ENCODE assay signal across 11 cellular contexts in genomic region chr15:74613089-74613952, GRCh38. TPM values are rescaled to one million over a fixed set of nuclear protein-coding genes. Genes with fewer than 3 reads are reported as not detected.
DNase-seq lines count a peak whose midpoint lies in the region; ATAC-seq and TF ChIP-seq lines count a peak whose summit lies in the region.
"Had no signal": no experiment of that assay in that cellular context is flagged by ENCODE, and none has a peak within 500 bp of the region (broad histone marks: within the 10 kb centered on the region; RNA-seq: fewer than 3 reads in every experiment).

No MANE protein-coding gene starts in this region.

- H3K4me3 Mint-ChIP-seq in activated T-cell treated with anti-CD3 and anti-CD28 coated beads, Interleukin-2, amount 50 U/mL, for 24 hours: peak overlapping the region; percentile 94
- no peak overlapping the region for H3K4me3 Mint-ChIP-seq in endothelial cell (ENCODE audit: unreplicated experiment)

- no peak overlapping the region for H3K4me3 ChIP-seq in psoas muscle

- intact Hi-C loops in psoas muscle (cut with DNase I) (loop anchor here in 1 of 2 donors (5.0 kb wide), 1 partner anchor 71 kb away; the partner anchor contains the start of gene ARID3B), posterior vena cava (cut with DNase I) (loop anchor here in 1 of 2 donors (10.0 kb wide), 1 partner anchor 69 kb away; the partner anchor contains the start of gene ARID3B)

- H3K9me3 Mint-ChIP-seq in activated T-cell treated with anti-CD3 and anti-CD28 coated beads, Interleukin-2, amount 50 U/mL, for 24 hours: no peaks in the 10 kb centered on the region
- H3K9me3 Mint-ChIP-seq in endothelial cell (ENCODE audit: unreplicated experiment): no peaks in the 10 kb centered on the region

- peak overlapping the region; percentile 69 for H3K27ac Mint-ChIP-seq in activated T-cell treated with anti-CD3 and anti-CD28 coated beads, Interleukin-2, amount 50 U/mL, for 24 hours
- peak overlapping the region; percentile 36 for H3K27ac Mint-ChIP-seq in endothelial cell (ENCODE audit: unreplicated experiment)

- no peak for ATAC-seq in psoas muscle
- no peak for ATAC-seq in HG03025 (IDR thresholded peaks at IDR 0.05; ENCODE audit: low FRiP score, unreplicated experiment)

- peaks cover 34% of the 10 kb centered on the region for H3K4me1 Mint-ChIP-seq in activated T-cell treated with anti-CD3 and anti-CD28 coated beads, Interleukin-2, amount 50 U/mL, for 24 hours (ENCODE audit: low read depth)
- H3K4me1 Mint-ChIP-seq in endothelial cell (ENCODE audit: unreplicated experiment): peaks cover 21% of the 10 kb centered on the region

- H3K36me3 ChIP-seq in psoas muscle (ENCODE audit: insufficient read depth in 1 of 2, low read depth in 1 of 2): peaks cover 0 to under 1% of the 10 kb centered on the region in 2 donors

- peaks cover 30% of the 10 kb centered on the region for H3K36me3 Mint-ChIP-seq in activated T-cell treated with anti-CD3 and anti-CD28 coated beads, Interleukin-2, amount 50 U/mL, for 24 hours (ENCODE audit: low read depth)
- H3K36me3 Mint-ChIP-seq in endothelial cell (ENCODE audit: low read depth, unreplicated experiment): peaks cover 16% of the 10 kb centered on the region

- DNase-seq in activated T-cell treated with anti-CD3 and anti-CD28 coated beads, Interleukin-2, amount 50 U/mL, for 24 hours: no peak
- no peak for DNase-seq in activated T-cell treated with anti-CD3 and anti-CD28 coated beads, Interleukin-2, amount 50 U/mL, for 1 hour
- DNase-seq in NCI-H226 (peak; percentile 14), endothelial cell (ENCODE audit: low spot score) (no peak), psoas muscle (no peak), posterior vena cava (ENCODE audit: low spot score) (no peak), AML-193 (lab: John Stamatoyannopoulos, UW) (no peak)
- DNase-seq: MG63, NCI-H446 treated with DMSO at 0.1 percent for 48 hours, SHP77 had no signal

- 58 to 61% (median 60%) methylated on average over 6 of the region's 6 CpGs for WGBS in psoas muscle, 3 donors

- H3K27ac ChIP-seq in psoas muscle: peak overlapping the region; percentile 23

- H3K4me1 ChIP-seq in psoas muscle: peaks cover 17% of the 10 kb centered on the region

- no peaks in the 10 kb centered on the region for H3K27me3 Mint-ChIP-seq in activated T-cell treated with anti-CD3 and anti-CD28 coated beads, Interleukin-2, amount 50 U/mL, for 24 hours
- H3K27me3 Mint-ChIP-seq in endothelial cell (ENCODE audit: unreplicated experiment): peaks cover 25% of the 10 kb centered on the region

- H3K27me3 ChIP-seq in psoas muscle (ENCODE audit: insufficient read depth in 3 of 3, low read length in 2 of 3): no peaks in the 10 kb centered on the region
- H3K27me3 ChIP-seq: MG63 had no signal

- H3K9me3 ChIP-seq in psoas muscle: no peaks in the 10 kb centered on the region
- H3K9me3 ChIP-seq: MG63 had no signal

- TF ChIP-seq CTCF in endothelial cell (IDR thresholded peaks at IDR 0.05; ENCODE audit: unreplicated experiment) (no peak), psoas muscle (IDR thresholded peaks at IDR 0.05) (no peak)

RNA-seq across cellular contexts. Expression of gene CLK3, which starts 2.3 kb away (rescaled TPM):
- total RNA-seq in endothelial cell (ENCODE audit: unreplicated experiment) (81.7 TPM), psoas muscle (10 to 100 TPM; 40.9 to 57.5 (median 46.5) TPM), posterior vena cava (10 to 100 TPM; 37.7 to 42.3 TPM)
- polyA plus RNA-seq in psoas muscle: 10 to 100 TPM; 36.6 to 61.8 (median 51.6) TPM
